Comparison of ENCODE assay signal across 14 cellular contexts in genomic region chr2:194319222-194319992, GRCh38.
DNase-seq lines count a peak whose midpoint lies in the region; ATAC-seq, FAIRE-seq and TF ChIP-seq lines count a peak whose summit lies in the region.
"Had no signal": no experiment of that assay in that cellular context is flagged by ENCODE, and none has a peak within 500 bp of the region (broad histone marks: within the 10 kb centered on the region; RNA-seq: fewer than 3 reads in every experiment).

No MANE protein-coding gene starts in this region.

- FAIRE-seq in bronchial epithelial cell (lab: Jason Lieb, UNC) = peak; percentile 18

- H3K4me1 Mint-ChIP-seq in T-helper 17 cell = no peaks in the 10 kb centered on the region
- H3K4me1 Mint-ChIP-seq: T-cell had no signal

- TF ChIP-seq CTCF in GM12865 (IDR thresholded peaks at IDR 0.05; ENCODE audit: insufficient read depth, low read depth, low read length, missing control alignments) (peak; percentile 30), bronchial epithelial cell (IDR thresholded peaks at IDR 0.05; ENCODE audit: insufficient read depth, low read length, severe bottlenecking) (peak; percentile 30)

- H3K27me3 ChIP-seq in bronchial epithelial cell (ENCODE audit: control insufficient read depth, insufficient read depth, low read length) = no peaks in the 10 kb centered on the region

- no peak overlapping the region for H3K27ac Mint-ChIP-seq in T-helper 17 cell
- H3K27ac Mint-ChIP-seq: activated T-helper 2 cell treated with anti-CD3 and anti-CD28 coated beads, Interferon-gamma antibody, Interleukin-2, Interleukin-4, amounts not matched to agents 10 μg/mL and 5 μg/mL and 100 μg/mL, durations not matched to agents 14 hours and 24 hours and 36 hours; T-cell had no signal

- ATAC-seq in GM21515 (IDR thresholded peaks at IDR 0.05; ENCODE audit: unreplicated experiment) (peak; percentile 58), HG03378 (IDR thresholded peaks at IDR 0.05; ENCODE audit: unreplicated experiment) (peak; percentile 77), T-helper 17 cell (no peak)
- ATAC-seq in stimulated activated naive CD8-positive, alpha-beta T cell treated with anti-CD3 and anti-CD28 coated beads, Interleukin-15, Interleukin-2, amounts not matched to agents 100 U/mL and 50 U/mL, for 24 hours = no peak
- ATAC-seq: left colon had no signal

- no peaks in the 10 kb centered on the region for H3K9me3 ChIP-seq in T-helper 17 cell (ENCODE audit: control insufficient read depth, low read length, poor library complexity, severe bottlenecking)

- no peak overlapping the region for H3K4me3 Mint-ChIP-seq in T-helper 17 cell
- H3K4me3 Mint-ChIP-seq: T-cell had no signal

- no peaks in the 10 kb centered on the region for H3K27me3 Mint-ChIP-seq in T-helper 17 cell
- H3K27me3 Mint-ChIP-seq: T-cell had no signal

- H3K36me3 ChIP-seq in bronchial epithelial cell (ENCODE audit: control insufficient read depth, insufficient read depth, low read length) = no peaks in the 10 kb centered on the region

- DNase-seq in GM12865 (ENCODE audit: low read depth) (peak; percentile 12), bronchial epithelial cell (ENCODE audit: low read depth) (peak; percentile 12), T-helper 17 cell (no peak), GDM1 (lab: John Stamatoyannopoulos, UW) (no peak), hypothalamus (lab: John Stamatoyannopoulos, UW) (no peak)
- DNase-seq in stimulated activated naive CD8-positive, alpha-beta T cell treated with anti-CD3 and anti-CD28 coated beads, Interleukin-15, Interleukin-2, amounts not matched to agents 100 U/mL and 50 U/mL, for 24 hours = no peak
- DNase-seq: HCEC 1CT; left colon; NCI-H1930; stimulated activated naive CD4-positive, alpha-beta T cell treated with Interleukin-2 at 50 U/mL for 16 hours; T-cell had no signal

- H3K4me3 ChIP-seq in GM12865 (ENCODE audit: low read depth, low read length) (no peak overlapping the region), bronchial epithelial cell (ENCODE audit: low read depth, low read length) (no peak overlapping the region)

- H3K36me3 Mint-ChIP-seq in T-helper 17 cell (ENCODE audit: low read depth) = no peaks in the 10 kb centered on the region
- H3K36me3 Mint-ChIP-seq: T-cell had no signal

Comparison
In these comparisons a context has a peak if more than half of its experiments do, and no peak if none do; other contexts are left out.
1. DNase-seq: peak in GM12865 (single experiment) and bronchial epithelial cell (single experiment); none in stimulated activated naive CD8-positive, alpha-beta T cell treated with anti-CD3 and anti-CD28 coated beads, Interleukin-15, Interleukin-2, amounts not matched to agents 100 U/mL and 50 U/mL, for 24 hours (single experiment), T-helper 17 cell (0 of 3), GDM1 (single experiment) and hypothalamus (0 of 51).
2. ATAC-seq: peak in GM21515 (single experiment) and HG03378 (single experiment); none in stimulated activated naive CD8-positive, alpha-beta T cell treated with anti-CD3 and anti-CD28 coated beads, Interleukin-15, Interleukin-2, amounts not matched to agents 100 U/mL and 50 U/mL, for 24 hours (single experiment) and T-helper 17 cell (single experiment).